8 cellular contexts compared by ENCODE assay signal in the genomic region with DNA sequence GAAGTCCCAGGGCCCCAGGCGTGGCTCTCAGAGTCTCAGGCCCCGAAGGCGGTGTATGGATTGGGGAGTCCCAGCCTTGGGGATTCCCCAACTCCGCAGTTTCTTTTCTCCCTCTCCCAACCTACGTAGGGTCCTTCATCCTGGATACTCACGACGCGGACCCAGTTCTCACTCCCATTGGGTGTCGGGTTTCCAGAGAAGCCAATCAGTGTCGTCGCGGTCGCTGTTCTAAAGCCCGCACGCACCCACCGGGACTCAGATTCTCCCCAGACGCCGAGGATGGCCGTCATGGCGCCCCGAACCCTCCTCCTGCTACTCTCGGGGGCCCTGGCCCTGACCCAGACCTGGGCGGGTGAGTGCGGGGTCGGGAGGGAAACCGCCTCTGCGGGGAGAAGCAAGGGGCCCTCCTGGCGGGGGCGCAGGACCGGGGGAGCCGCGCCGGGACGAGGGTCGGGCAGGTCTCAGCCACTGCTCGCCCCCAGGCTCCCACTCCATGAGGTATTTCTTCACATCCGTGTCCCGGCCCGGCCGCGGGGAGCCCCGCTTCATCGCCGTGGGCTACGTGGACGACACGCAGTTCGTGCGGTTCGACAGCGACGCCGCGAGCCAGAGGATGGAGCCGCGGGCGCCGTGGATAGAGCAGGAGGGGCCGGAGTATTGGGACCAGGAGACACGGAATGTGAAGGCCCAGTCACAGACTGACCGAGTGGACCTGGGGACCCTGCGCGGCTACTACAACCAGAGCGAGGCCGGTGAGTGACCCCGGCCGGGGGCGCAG. TPM values are rescaled to one million over a fixed set of nuclear protein-coding genes. Genes with fewer than 3 reads are reported as not detected.
A peak's percentile ranks its signal among the peaks of the same experiment; 100 is the strongest.
DNase-seq lines count a peak whose midpoint lies in the region; ATAC-seq, FAIRE-seq and TF ChIP-seq lines count a peak whose summit lies in the region.

TSS of gene HLA-A (plus strand) at position 258 of the 778 bp plus-strand sequence. CDS start at position 280, 22 bp downstream.

- peak; percentile 93 for DNase-seq in AG10803 (ENCODE audit: low read depth)
- peak; percentile 79 for DNase-seq in NCI-H446 treated with DMSO at 0.1 percent for 48 hours (lab: John Stamatoyannopoulos, UW)
- peak; percentile 93 for DNase-seq in activated CD4-positive, alpha-beta T cell treated with anti-CD3 and anti-CD28 coated beads for 1 hour
- peak; percentile 41 to 72 for DNase-seq in cerebellar nuclear complex (lab: John Stamatoyannopoulos, UW)
- peak; percentile 69 for DNase-seq in keratinocyte (ENCODE audit: low read depth, low spot score)
- DNase-seq in stimulated activated CD4-positive, alpha-beta T cell treated with anti-CD3 and anti-CD28 coated beads, Interleukin-12 subunit alpha, Interleukin-12 subunit beta, amount 100 ng/mL, for 48 hours (ENCODE audit: low read depth in 2 of 3, low spot score in 1 of 3), result peak; percentile 87 to 89 (median 88)

- FAIRE-seq in keratinocyte (lab: Jason Lieb, UNC), result peak; percentile 70

- H3K36me3 ChIP-seq in keratinocyte (ENCODE audit: control insufficient read depth in 2 of 2, extremely low read depth in 1 of 2, insufficient read depth in 2 of 2, low read length in 2 of 2), result peaks cover 2 to 10% of the 10 kb centered on the region in 2 experiments

- no peaks in the 10 kb centered on the region for H4K20me1 ChIP-seq in keratinocyte (ENCODE audit: control insufficient read depth, extremely low read depth, insufficient read depth, low read length)

- dilution Hi-C loops in keratinocyte (cut with MboI; ENCODE audit: extremely low pct_ligation_motif_present, low sequenced_read_pairs), result no loop called here

- H3K4me1 ChIP-seq in keratinocyte (ENCODE audit: control insufficient read depth, extremely low read depth, insufficient read depth, low read length), result peaks cover 7% of the 10 kb centered on the region

- H3K4me3 ChIP-seq in AG10803 (ENCODE audit: low read length), result peak within 1 kb of the TSS; percentile 66
- H3K4me3 ChIP-seq in keratinocyte (ENCODE audit: control insufficient read depth in 2 of 3, extremely low read depth in 1 of 3, insufficient read depth in 2 of 3, low read depth in 1 of 3, low read length in 3 of 3), result peak within 1 kb of the TSS; percentile 59 to 75 (median 68)

- peak within 1 kb of the TSS; percentile 80 for H3K4me2 ChIP-seq in keratinocyte (ENCODE audit: control insufficient read depth, extremely low read depth, insufficient read depth, low read depth, low read length)

- H3K27me3 ChIP-seq in keratinocyte (ENCODE audit: control insufficient read depth, extremely low read depth, insufficient read depth, low read length), result no peaks in the 10 kb centered on the region

- peak within 1 kb of the TSS; percentile 93 for H3K27ac ChIP-seq in keratinocyte (ENCODE audit: control insufficient read depth, insufficient read depth, low read length)

- H3K9me1 ChIP-seq in keratinocyte (ENCODE audit: control insufficient read depth, extremely low read depth, insufficient read depth, low read length), result no peaks in the 10 kb centered on the region

- H3K9ac ChIP-seq in keratinocyte (ENCODE audit: control insufficient read depth, extremely low read depth, insufficient read depth, low read length), result peak within 1 kb of the TSS; percentile 91

- H3K79me2 ChIP-seq in keratinocyte (ENCODE audit: control insufficient read depth, insufficient read depth, low read length), result peaks cover 15% of the 10 kb centered on the region

- no peak for TF ChIP-seq CTCF in AG10803 (conservative IDR thresholded peaks at IDR 0.05; ENCODE audit: low read length)
- peak in 1 of 3 experiments; percentile 15 for TF ChIP-seq CTCF in keratinocyte (optimal IDR thresholded peaks at IDR 0.05 in 1 of 3, IDR thresholded peaks at IDR 0.05 in 1 of 3, conservative IDR thresholded peaks at IDR 0.05 in 1 of 3; ENCODE audit: extremely low read depth in 1 of 3, insufficient read depth in 2 of 3, low read length in 3 of 3)

- no peaks in the 10 kb centered on the region for H3K9me3 ChIP-seq in keratinocyte (ENCODE audit: control insufficient read depth, low read depth, low read length)

- peak; percentile 71 for ATAC-seq in GM19043 (IDR thresholded peaks at IDR 0.05; ENCODE audit: low read depth, unreplicated experiment)
- ATAC-seq in HG03354 (IDR thresholded peaks at IDR 0.05; ENCODE audit: poor library complexity, severe bottlenecking, unreplicated experiment), result peak; percentile 89

- H2AFZ ChIP-seq in keratinocyte (ENCODE audit: control insufficient read depth, low read length), result peak within 1 kb of the TSS; percentile 82

RNA-seq across cellular contexts. Expression of gene HLA-A, which starts in this region (rescaled TPM):
- 401 to 820 TPM (median 420 TPM) in 3 replicates for polyA plus RNA-seq in keratinocyte
- polyA plus RNA-seq in keratinocyte (2011; ENCODE audit: low read depth), result 445 TPM
- 280 and 402 TPM in 2 replicates for polyA plus RNA-seq in keratinocyte (2011; cell fraction: cytosol; rRNA removed)
- 1,068 and 1,118 TPM in 2 replicates for polyA plus RNA-seq in keratinocyte (2011; cell fraction: nucleus; rRNA removed)
- 503 and 636 TPM in 2 replicates for polyA plus RNA-seq in keratinocyte (2012; ENCODE audit: low replicate concordance)
- polyA minus RNA-seq in keratinocyte, result 256 to 498 TPM (median 366 TPM) in 3 replicates
- 705 TPM for polyA minus RNA-seq in keratinocyte (2011; cell fraction: cytosol; rRNA and poly(A)+ RNA removed)
- polyA minus RNA-seq in keratinocyte (2011; cell fraction: nucleus; rRNA and poly(A)+ RNA removed), result 541 and 602 TPM in 2 replicates

Comparison
In these comparisons a context has a peak if more than half of its experiments do, and no peak if none do; other contexts are left out.
1. Peak in every context shown above with its lines: DNase-seq, ATAC-seq, H3K4me3 ChIP-seq and H3K27ac ChIP-seq.